Comparison of ENCODE assay signal across 10 cellular contexts in the genomic region with DNA sequence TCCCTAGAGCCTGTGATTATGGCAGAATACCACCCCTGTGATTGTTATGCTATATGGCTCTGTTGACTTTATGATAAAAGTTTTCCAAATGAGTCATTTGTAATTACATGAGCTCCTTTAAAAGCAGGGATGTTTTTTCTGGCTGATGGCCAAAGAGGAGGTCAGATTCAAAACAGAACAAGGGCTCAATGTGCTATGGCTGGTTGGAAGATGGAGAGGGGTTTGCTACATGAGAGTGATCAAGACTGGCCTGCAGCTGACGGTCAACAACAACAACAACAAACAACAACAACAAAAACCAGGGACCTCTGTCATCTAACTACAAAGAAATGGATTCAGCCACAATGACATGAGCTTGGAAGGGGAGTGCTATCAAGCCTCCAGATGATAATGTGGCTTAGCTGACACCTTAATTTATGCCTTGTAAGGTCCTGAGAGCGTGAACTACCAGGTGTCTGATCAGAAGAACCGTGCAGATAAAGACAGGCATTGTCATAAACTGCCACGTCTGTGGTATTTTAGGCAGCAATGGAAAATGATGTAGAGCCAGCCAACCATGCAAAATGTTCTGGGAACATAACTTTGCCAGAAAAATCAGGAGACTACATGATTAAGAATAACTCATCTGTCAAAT. TPM values are rescaled to one million over a fixed set of nuclear protein-coding genes. Genes with fewer than 3 reads are reported as not detected.
A peak's percentile ranks its signal among the peaks of the same experiment; 100 is the strongest.
DNase-seq lines count a peak whose midpoint lies in the region; ATAC-seq, FAIRE-seq and TF ChIP-seq lines count a peak whose summit lies in the region.
"Had no signal": no experiment of that assay in that cellular context is flagged by ENCODE, and none has a peak within 500 bp of the region (broad histone marks: within the 10 kb centered on the region; RNA-seq: fewer than 3 reads in every experiment).

No MANE protein-coding gene starts in this region.

- no TSS peak for BruUV-seq in endothelial cell of umbilical vein (replicated peaks; lab: Mats Ljungman, UMichigan)

- ATAC-seq in sciatic nerve, result peak; percentile 50
- no peak for ATAC-seq in HG02884 (IDR thresholded peaks at IDR 0.05; ENCODE audit: unreplicated experiment)

- DNase-seq in HCEC 1CT (peak; percentile 78), NCI-H446 (lab: John Stamatoyannopoulos, UW) (peak; percentile 19 to 71), endothelial cell of umbilical vein (ENCODE audit: low read depth, low spot score) (peak; percentile 98), sciatic nerve (ENCODE audit: low spot score) (no peak), AML-193 (lab: John Stamatoyannopoulos, UW) (no peak), NCI-H524 treated with DMSO at 0.1 percent for 48 hours (lab: John Stamatoyannopoulos, UW) (no peak)
- DNase-seq in stimulated activated CD8-positive, alpha-beta memory T cell treated with anti-CD3 and anti-CD28 coated beads, Interleukin-4, amount 100 ng/mL, for 48 hours, result no peak
- DNase-seq: activated T-cell treated with anti-CD3 and anti-CD28 coated beads, Interleukin-2, amount 50 U/mL, for 1 hour; lower lobe of right lung had no signal

- dilution Hi-C loops in endothelial cell of umbilical vein (cut with MboI; ENCODE audit: extremely low pct_ligation_motif_present, low sequenced_read_pairs), result no loop called here

- H3K4me2 ChIP-seq in endothelial cell of umbilical vein (ENCODE audit: insufficient read depth, low read length), result peak overlapping the region; percentile 62

- peaks cover 42% of the 10 kb centered on the region for H3K4me1 ChIP-seq in endothelial cell of umbilical vein (ENCODE audit: control insufficient read depth, extremely low read depth, insufficient read depth, low read length)

- TF ChIP-seq POLR2A in endothelial cell of umbilical vein (IDR thresholded peaks at IDR 0.05; ENCODE audit: low read depth, low read length), result no peak

- no peak overlapping the region for H3K9ac ChIP-seq in endothelial cell of umbilical vein (replicated peaks; ENCODE audit: extremely low read depth, insufficient read depth, low read length)

- FAIRE-seq in endothelial cell of umbilical vein (lab: Jason Lieb, UNC), result peak; percentile 91

- H3K9me3 ChIP-seq in endothelial cell of umbilical vein (replicated peaks; ENCODE audit: control insufficient read depth, insufficient read depth, low read length), result no peaks in the 10 kb centered on the region
- H3K9me3 ChIP-seq: lower lobe of right lung had no signal

- TF ChIP-seq CTCF in endothelial cell of umbilical vein (IDR thresholded peaks at IDR 0.05; ENCODE audit: extremely low read depth in 1 of 2, insufficient read depth in 1 of 2, low read depth in 1 of 2, low read length in 2 of 2), result no peak

- H3K9me1 ChIP-seq in endothelial cell of umbilical vein (replicated peaks; ENCODE audit: control insufficient read depth, extremely low read depth, insufficient read depth, low read length), result no peaks in the 10 kb centered on the region

- CTCF ChIA-PET in endothelial cell of umbilical vein (lab: Charles Lee), result interaction anchor here (0.8 to 1.6 kb wide), 12 partner anchors 10 to 45 kb away, joined by 3 to 10 read pairs (median 4); no protein-coding TSS in a partner anchor

- no peaks in the 10 kb centered on the region for H3K79me2 ChIP-seq in endothelial cell of umbilical vein (ENCODE audit: control insufficient read depth, insufficient read depth, low read length)

- no peak overlapping the region for H3K4me3 ChIP-seq in endothelial cell of umbilical vein (replicated peaks in 1 of 3; ENCODE audit: insufficient read depth in 1 of 3, low read depth in 1 of 3, low read length in 3 of 3)
- H3K4me3 ChIP-seq: lower lobe of right lung had no signal

- H3K27me3 ChIP-seq in endothelial cell of umbilical vein (ENCODE audit: control insufficient read depth in 2 of 2, insufficient read depth in 2 of 2, low read length in 2 of 2), result peaks cover 3 to 6% of the 10 kb centered on the region in 2 experiments

- peak overlapping the region; percentile 27 for H3K27ac ChIP-seq in endothelial cell of umbilical vein (ENCODE audit: insufficient read depth, low read depth, low read length)
- H3K27ac ChIP-seq: lower lobe of right lung had no signal

- H2AFZ ChIP-seq in endothelial cell of umbilical vein (ENCODE audit: low read depth, low read length), result no peak overlapping the region

- no peaks in the 10 kb centered on the region for H4K20me1 ChIP-seq in endothelial cell of umbilical vein (replicated peaks; ENCODE audit: control insufficient read depth, extremely low read depth, insufficient read depth, low read length)

- intact Hi-C loops in endothelial cell of umbilical vein (cut with micrococcal nuclease), result loop anchor here (5.0 kb wide), 1 partner anchor 35 kb away; no protein-coding TSS in a partner anchor
- intact Hi-C loops in sciatic nerve (cut with DNase I), result no loop called here

- no peaks in the 10 kb centered on the region for H3K36me3 ChIP-seq in endothelial cell of umbilical vein (ENCODE audit: control insufficient read depth in 2 of 2, extremely low read depth in 1 of 2, insufficient read depth in 2 of 2, low read length in 2 of 2)
- H3K36me3 ChIP-seq: lower lobe of right lung had no signal

- POLR2A ChIA-PET in endothelial cell of umbilical vein (lab: Charles Lee), result interaction anchor here (1.0 kb wide), 1 partner anchor 30 kb away, joined by 3 read pairs; no protein-coding TSS in a partner anchor

TF ChIP-seq in endothelial cell of umbilical vein, 7 proteins besides CTCF, POLR2A, EP300 and RAD21:
- TF ChIP-seq FOS (IDR thresholded peaks at IDR 0.05; ENCODE audit: borderline replicate concordance, insufficient read depth, low read length) (peak; percentile 94), JUN (IDR thresholded peaks at IDR 0.05; ENCODE audit: borderline replicate concordance, insufficient read depth, insufficient read length, low read depth) (peak; percentile 100), GATA2 (IDR thresholded peaks at IDR 0.05; ENCODE audit: insufficient read depth, insufficient read length, low read depth, low read length) (peak; percentile 70), POLR2AphosphoS5 (IDR thresholded peaks at IDR 0.05; ENCODE audit: insufficient read depth, low read depth, low read length) (peak; percentile 61), MYC (IDR thresholded peaks at IDR 0.05; ENCODE audit: low read depth, low read length) (no peak)

RNA-seq across cellular contexts. Expression of a gene that starts 47.2 kb away (rescaled TPM):
- 0.11 TPM in 1 of 2 replicates, not detected in the other for total RNA-seq in endothelial cell of umbilical vein
- not detected in 2 replicates for polyA plus RNA-seq in endothelial cell of umbilical vein
- not detected in 2 replicates for polyA plus RNA-seq in endothelial cell of umbilical vein (2011; cell fraction: cytosol; rRNA removed)
- not detected in 2 replicates for polyA plus RNA-seq in endothelial cell of umbilical vein (2011; cell fraction: nucleus; rRNA removed)
- polyA plus RNA-seq in endothelial cell of umbilical vein (2012), result not detected in 2 replicates
- not detected in 2 replicates for polyA minus RNA-seq in endothelial cell of umbilical vein
- polyA minus RNA-seq in endothelial cell of umbilical vein (2011; cell fraction: cytosol; rRNA and poly(A)+ RNA removed), result not detected
- not detected in 2 replicates for polyA minus RNA-seq in endothelial cell of umbilical vein (2011; cell fraction: nucleus; rRNA and poly(A)+ RNA removed)
- not detected for total RNA-seq in sciatic nerve
- total RNA-seq: lower lobe of right lung had no signal

Comparison
In these comparisons a context has a peak if more than half of its experiments do, and no peak if none do; other contexts are left out.
1. DNase-seq: peak in HCEC 1CT (single experiment), NCI-H446 (2 of 2) and endothelial cell of umbilical vein (single experiment); none in sciatic nerve (single experiment), AML-193 (0 of 2), stimulated activated CD8-positive, alpha-beta memory T cell treated with anti-CD3 and anti-CD28 coated beads, Interleukin-4, amount 100 ng/mL, for 48 hours (single experiment) and NCI-H524 treated with DMSO at 0.1 percent for 48 hours (single experiment).